In genomic region chr19:6020972-6021805, GRCh38 we compare ENCODE assay signal across 15 cellular contexts. TPM values are rescaled to one million over a fixed set of nuclear protein-coding genes. Genes with fewer than 3 reads are reported as not detected.
DNase-seq lines count a peak whose midpoint lies in the region; ATAC-seq and TF ChIP-seq lines count a peak whose summit lies in the region.
"Had no signal": no experiment of that assay in that cellular context is flagged by ENCODE, and none has a peak within 500 bp of the region (broad histone marks: within the 10 kb centered on the region; RNA-seq: fewer than 3 reads in every experiment).

No MANE protein-coding gene starts in this region.

- H2AK5ac ChIP-seq in neuronal stem cell (ENCODE audit: low read depth, low read length) = peak overlapping the region; percentile 4

- peak overlapping the region in 3 of 5 experiments; percentile 41 to 86 (median 72) for H3K27ac Mint-ChIP-seq in brain
- peak overlapping the region in 1 of 2 donors; percentile 85 for H3K27ac Mint-ChIP-seq in activated naive CD4-positive, alpha-beta T cell treated with anti-CD3 and anti-CD28 coated beads, Interleukin-2, amount 50 U/mL, for 72 hours
- H3K27ac Mint-ChIP-seq: activated CD4-positive, alpha-beta T cell treated with anti-CD3 and anti-CD28 coated beads for 36 hours had no signal

- no peak overlapping the region for H3K4me2 ChIP-seq in neuronal stem cell (ENCODE audit: insufficient read depth, low read length, poor library complexity, severe bottlenecking)
- no peak overlapping the region for H3K4me2 ChIP-seq in hepatocyte

- H3K27me3 Mint-ChIP-seq in brain = peaks cover 3% of the 10 kb centered on the region

- peaks cover 17% of the 10 kb centered on the region for H3K4me1 Mint-ChIP-seq in brain
- H3K4me1 Mint-ChIP-seq: activated CD4-positive, alpha-beta T cell treated with anti-CD3 and anti-CD28 coated beads for 36 hours had no signal

- no peak overlapping the region for H4K91ac ChIP-seq in neuronal stem cell (ENCODE audit: low read depth, low read length, poor library complexity)

- H3K9ac ChIP-seq in neuronal stem cell (ENCODE audit: low read depth, low read length, poor library complexity) = no peak overlapping the region

- H3K4me3 ChIP-seq in neuronal stem cell (ENCODE audit: low read length in 2 of 2) = no peak overlapping the region
- H3K4me3 ChIP-seq in hepatocyte = no peak overlapping the region

- no peak overlapping the region for H2BK5ac ChIP-seq in neuronal stem cell (ENCODE audit: low read length)

- H2BK12ac ChIP-seq in neuronal stem cell (ENCODE audit: low read length) = peak overlapping the region; percentile 7

- no peak overlapping the region for H4K8ac ChIP-seq in neuronal stem cell (ENCODE audit: low read depth, low read length)

- no peak overlapping the region for H2AFZ ChIP-seq in neuronal stem cell (ENCODE audit: low read length)
- no peak overlapping the region for H2AFZ ChIP-seq in hepatocyte

- H3K36me3 Mint-ChIP-seq in brain = no peaks in the 10 kb centered on the region
- H3K36me3 Mint-ChIP-seq in activated naive CD4-positive, alpha-beta T cell treated with anti-CD3 and anti-CD28 coated beads, Interleukin-2, amount 50 U/mL, for 72 hours = no peaks in the 10 kb centered on the region
- H3K36me3 Mint-ChIP-seq: naive B cell had no signal

- no peak overlapping the region for H3K14ac ChIP-seq in neuronal stem cell (ENCODE audit: low read length)

- no peaks in the 10 kb centered on the region for H3K79me2 ChIP-seq in hepatocyte

- H3K18ac ChIP-seq in neuronal stem cell (ENCODE audit: low read length) = no peak overlapping the region

- H3K23ac ChIP-seq in neuronal stem cell (ENCODE audit: low read depth, low read length, poor library complexity) = no peak overlapping the region

- no peaks in the 10 kb centered on the region for H3K9me3 Mint-ChIP-seq in brain
- no peaks in the 10 kb centered on the region for H3K9me3 Mint-ChIP-seq in activated naive CD4-positive, alpha-beta T cell treated with anti-CD3 and anti-CD28 coated beads, Interleukin-2, amount 50 U/mL, for 72 hours
- H3K9me3 Mint-ChIP-seq: CD4-positive, alpha-beta memory T cell; naive B cell had no signal

- H3K27ac ChIP-seq in neuronal stem cell (replicated peaks; ENCODE audit: low read length) (no peak overlapping the region), hepatocyte (no peak overlapping the region)
- H3K27ac ChIP-seq: foreskin keratinocyte had no signal

- H2BK120ac ChIP-seq in neuronal stem cell (ENCODE audit: low read depth, low read length) = no peak overlapping the region

- no peaks in the 10 kb centered on the region for H3K9me2 ChIP-seq in hepatocyte (replicated peaks; ENCODE audit: insufficient read depth)

- no CpG with 5 or more reads among the region's 22 CpGs for WGBS in neuronal stem cell (ENCODE audit: extremely low coverage in 2 of 2, insufficient read length in 2 of 2, insufficient replicate concordance in 1 of 2), 2 donors
- 87% methylated on average over 21 of the region's 22 CpGs for WGBS in hepatocyte (ENCODE audit: low lambda C conversion rate, missing lambda C conversion rate)

- H3K4me1 ChIP-seq in neuronal stem cell (ENCODE audit: control insufficient read depth in 2 of 2, insufficient read depth in 1 of 2, low read depth in 1 of 2, low read length in 2 of 2) = peaks cover 2 to 7% of the 10 kb centered on the region in 2 donors
- no peaks in the 10 kb centered on the region for H3K4me1 ChIP-seq in hepatocyte (ENCODE audit: insufficient read depth)
- H3K4me1 ChIP-seq: foreskin keratinocyte had no signal

- peaks cover 0 to 3% (median 0%) of the 10 kb centered on the region in 3 experiments for H3K27me3 ChIP-seq in neuronal stem cell (ENCODE audit: control insufficient read depth in 3 of 3, insufficient read depth in 3 of 3, low read depth in 1 of 3, low read length in 3 of 3)
- H3K27me3 ChIP-seq in hepatocyte = no peaks in the 10 kb centered on the region
- H3K27me3 ChIP-seq: foreskin keratinocyte had no signal

- TF ChIP-seq CTCF in brain (conservative IDR thresholded peaks at IDR 0.05) = no peak
- TF ChIP-seq CTCF in omental fat pad (IDR thresholded peaks at IDR 0.05) = no peak
- no peak for TF ChIP-seq CTCF in hepatocyte (IDR thresholded peaks at IDR 0.05; ENCODE audit: poor library complexity)

- no peaks in the 10 kb centered on the region for H3K79me1 ChIP-seq in neuronal stem cell (ENCODE audit: low read depth, low read length)

- no peak overlapping the region for H3K4ac ChIP-seq in neuronal stem cell (ENCODE audit: low read length)

- no peaks in the 10 kb centered on the region for H3K9me3 ChIP-seq in neuronal stem cell (replicated peaks in 1 of 2; ENCODE audit: control insufficient read depth in 2 of 2, insufficient read depth in 1 of 2, low read depth in 1 of 2, low read length in 2 of 2)
- H3K9me3 ChIP-seq in hepatocyte (ENCODE audit: low read depth) = no peaks in the 10 kb centered on the region

- ATAC-seq in GM21367 (IDR thresholded peaks at IDR 0.05; ENCODE audit: unreplicated experiment) (no peak), omental fat pad (ENCODE audit: low FRiP score) (no peak)
- no peak for ATAC-seq in activated naive CD4-positive, alpha-beta T cell treated with anti-CD3 and anti-CD28 coated beads, Interleukin-2, amount 50 U/mL, for 72 hours

- DNase-seq in DMS53 treated with DMSO at 0.1 percent for 48 hours (lab: John Stamatoyannopoulos, UW; ENCODE audit: unreplicated experiment) (peak; percentile 66), NCI-H2081 treated with DMSO at 0.1 percent for 48 hours (lab: John Stamatoyannopoulos, UW) (peak; percentile 54), neuronal stem cell (ENCODE audit: low spot score) (no peak), omental fat pad (ENCODE audit: low spot score) (no peak), hepatocyte (ENCODE audit: low spot score) (no peak)
- DNase-seq in activated naive CD4-positive, alpha-beta T cell treated with anti-CD3 and anti-CD28 coated beads, Interleukin-2, amount 50 U/mL, for 72 hours (ENCODE audit: low spot score in 2 of 2) = no peak
- DNase-seq: activated CD4-positive, alpha-beta T cell treated with anti-CD3 and anti-CD28 coated beads for 36 hours; activated T-cell treated with anti-CD3 and anti-CD28 coated beads, Interleukin-2, amount 50 U/mL, for 48 hours; CD4-positive, alpha-beta memory T cell; foreskin keratinocyte; naive B cell; NCI-H1694; T-helper 1 cell had no signal

- H2BK15ac ChIP-seq in neuronal stem cell (ENCODE audit: low read length) = no peak overlapping the region

- no peak overlapping the region for H3K4me3 Mint-ChIP-seq in brain
- H3K4me3 Mint-ChIP-seq: activated CD4-positive, alpha-beta T cell treated with anti-CD3 and anti-CD28 coated beads for 36 hours; CD4-positive, alpha-beta memory T cell; naive B cell had no signal

- no peaks in the 10 kb centered on the region for H4K20me1 ChIP-seq in hepatocyte (ENCODE audit: insufficient read depth, poor library complexity, severe bottlenecking)

- peaks cover 0 to 27% of the 10 kb centered on the region in 2 donors for H3K36me3 ChIP-seq in neuronal stem cell (replicated peaks in 1 of 2; ENCODE audit: control insufficient read depth in 2 of 2, insufficient read depth in 2 of 2, low read length in 2 of 2)
- no peaks in the 10 kb centered on the region for H3K36me3 ChIP-seq in hepatocyte (replicated peaks; ENCODE audit: insufficient read depth, low read depth)

RNA-seq across cellular contexts. Expression of gene RANBP3, which starts 43.2 kb away (rescaled TPM):
- 183 TPM for polyA plus RNA-seq in brain (ENCODE audit: insufficient read depth, low read depth, low replicate concordance)
- 112 TPM for polyA plus RNA-seq in neuronal stem cell (2013, experiment 1 of 2)
- 111 TPM for polyA plus RNA-seq in neuronal stem cell (2013, experiment 2 of 2)
- total RNA-seq in omental fat pad = 10 to 100 TPM; 43.8 to 60.1 (median 45.9) TPM
- 51.0 and 78.1 TPM in 2 replicates for total RNA-seq in hepatocyte
- polyA plus RNA-seq in hepatocyte = 10.4 and 16.4 TPM in 2 replicates
- 100 to 1,000 TPM in 1 of 2 donors, 10 to 100 TPM in 1; 89.6 to 112 TPM for total RNA-seq in activated naive CD4-positive, alpha-beta T cell treated with anti-CD3 and anti-CD28 coated beads, Interleukin-2, amount 50 U/mL, for 72 hours

Comparison
In these comparisons a context has a peak if more than half of its experiments do, and no peak if none do; other contexts are left out.
1. DNase-seq: peak in DMS53 treated with DMSO at 0.1 percent for 48 hours (single experiment) and NCI-H2081 treated with DMSO at 0.1 percent for 48 hours (single experiment); none in neuronal stem cell (single experiment), omental fat pad (single experiment), hepatocyte (single experiment) and activated naive CD4-positive, alpha-beta T cell treated with anti-CD3 and anti-CD28 coated beads, Interleukin-2, amount 50 U/mL, for 72 hours (0 of 2).